Comparison of ENCODE assay signal across 8 cellular contexts in the genomic region with DNA sequence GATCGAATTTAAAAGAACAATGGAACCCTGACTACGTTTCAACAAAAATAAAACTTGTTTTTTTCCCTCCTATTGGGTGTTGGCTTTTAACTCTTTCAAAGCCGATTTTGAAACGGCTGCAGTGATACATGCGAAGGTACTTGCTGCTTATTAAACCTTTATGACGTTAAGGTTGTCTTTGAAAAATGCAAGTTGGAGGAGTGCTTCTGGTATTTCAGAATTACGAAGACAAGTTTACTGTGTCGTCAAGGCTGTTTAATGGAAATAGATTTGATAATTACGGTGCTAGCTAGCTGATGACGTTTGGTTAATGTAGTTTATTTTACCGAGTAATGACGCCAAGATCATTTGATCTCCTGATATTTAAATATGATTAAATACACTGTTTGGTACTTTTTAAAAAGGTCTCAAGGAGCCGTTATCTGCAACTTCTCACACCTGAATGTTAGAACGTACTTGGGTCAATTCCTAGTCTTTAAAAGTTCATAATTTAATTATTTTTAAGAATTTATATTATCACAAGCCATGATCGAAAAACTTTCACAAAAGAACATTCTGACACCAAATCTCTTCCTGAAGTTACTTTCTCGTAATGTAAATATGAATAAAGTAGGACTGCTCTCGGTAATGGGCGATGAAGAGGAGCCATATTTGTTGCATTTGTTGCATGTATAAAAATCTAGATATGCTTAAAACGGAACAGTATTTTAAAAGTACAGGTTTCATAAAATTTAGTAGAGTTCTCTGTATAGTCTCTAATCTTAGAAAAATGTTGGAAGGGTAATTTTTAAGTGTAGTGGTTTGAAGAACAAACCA. TPM values are rescaled to one million over a fixed set of nuclear protein-coding genes. Genes with fewer than 3 reads are reported as not detected.
DNase-seq lines count a peak whose midpoint lies in the region; ATAC-seq and TF ChIP-seq lines count a peak whose summit lies in the region.

No MANE protein-coding gene starts in this region.

- H3F3A ChIP-seq in OCI-LY1 (ENCODE audit: insufficient read depth, low read length) = peaks cover 5% of the 10 kb centered on the region; the same call in 1 of the 2 replicates

- no peak overlapping the region for H2AFZ ChIP-seq in OCI-LY1 (ENCODE audit: low read length)

- peak overlapping the region; percentile 96 for H3K9ac ChIP-seq in OCI-LY1 (ENCODE audit: low read length)

- no peaks in the 10 kb centered on the region for H3K27me3 ChIP-seq in OCI-LY1 (ENCODE audit: insufficient read depth, low read length)
- H3K27me3 ChIP-seq in lung (ENCODE audit: control insufficient read depth, insufficient read depth) = no peaks in the 10 kb centered on the region

- DNase-seq in SIG-M5 treated with dmso at 0.1 percent for 504 hours (lab: John Stamatoyannopoulos, UW; ENCODE audit: unreplicated experiment) = peak; percentile 35
- DNase-seq in SIG-M5 (lab: John Stamatoyannopoulos, UW) = no peak
- DNase-seq in caudate nucleus (lab: John Stamatoyannopoulos, UW) = no peak
- DNase-seq in lung (ENCODE audit: low spot score) = no peak

- no peak for TF ChIP-seq CTCF in OCI-LY1 (IDR thresholded peaks at IDR 0.05; ENCODE audit: low read length)
- TF ChIP-seq CTCF in lung (IDR thresholded peaks at IDR 0.05; ENCODE audit: control extremely low read depth, extremely low read depth) = no peak

- no peaks in the 10 kb centered on the region for H3K9me2 ChIP-seq in OCI-LY1 (ENCODE audit: low read depth, low read length)

- H3K79me2 ChIP-seq in OCI-LY1 (ENCODE audit: insufficient read depth, low read length) = peaks cover 60% of the 10 kb centered on the region

- H3K4me1 ChIP-seq in OCI-LY1 (ENCODE audit: insufficient read depth, low read length, severe bottlenecking) (peaks cover 66% of the 10 kb centered on the region), lung (ENCODE audit: control insufficient read depth in 2 of 2, insufficient read depth in 2 of 2, low read length in 2 of 2) (peaks cover 1 to 3% of the 10 kb centered on the region in 2 donors), urinary bladder (ENCODE audit: insufficient read depth) (no peaks in the 10 kb centered on the region)

- peak overlapping the region; percentile 80 for H3K27ac ChIP-seq in OCI-LY1 (ENCODE audit: low read depth, low read length, poor library complexity, severe bottlenecking)
- peak overlapping the region; percentile 99 for H3K27ac ChIP-seq in caudate nucleus (ENCODE audit: low read depth, low read length)
- peak overlapping the region; percentile 100 for H3K27ac ChIP-seq in lung (ENCODE audit: low read depth in 1 of 2, low read length in 1 of 2)
- peak overlapping the region; percentile 100 for H3K27ac ChIP-seq in urinary bladder (ENCODE audit: low read depth)

- ATAC-seq in lung (ENCODE audit: insufficient read depth, low FRiP score) (no peak), HG03521 (IDR thresholded peaks at IDR 0.05; ENCODE audit: unreplicated experiment) (no peak), GM19328 (IDR thresholded peaks at IDR 0.05; ENCODE audit: unreplicated experiment) (no peak)

- H3K36me3 ChIP-seq in OCI-LY1 (ENCODE audit: insufficient read depth, low read length) (peaks cover 59% of the 10 kb centered on the region), lung (ENCODE audit: control insufficient read depth in 2 of 2, insufficient read depth in 2 of 2, low read length in 2 of 2) (no peaks in the 10 kb centered on the region), urinary bladder (ENCODE audit: insufficient read depth) (no peaks in the 10 kb centered on the region)

- 0% methylated on average over 19 of the region's 19 CpGs for WGBS in lung, 2 donors
- under 1% methylated on average over 19 of the region's 19 CpGs for WGBS in urinary bladder

- H3K9me3 ChIP-seq in OCI-LY1 (ENCODE audit: low read length) (no peaks in the 10 kb centered on the region), lung (ENCODE audit: control insufficient read depth in 2 of 2, insufficient read depth in 1 of 2, low read length in 1 of 2) (no peaks in the 10 kb centered on the region)

- no peaks in the 10 kb centered on the region for H4K20me1 ChIP-seq in OCI-LY1 (ENCODE audit: insufficient read depth, low read length)

- peak overlapping the region; percentile 91 for H3K4me3 ChIP-seq in OCI-LY1 (ENCODE audit: low read depth, low read length, poor library complexity, severe bottlenecking)
- H3K4me3 ChIP-seq in lung = peak overlapping the region; percentile 99
- H3K4me3 ChIP-seq in urinary bladder (ENCODE audit: low read depth, low read length) = peak overlapping the region; percentile 100

- peak overlapping the region; percentile 77 for H3K4me2 ChIP-seq in OCI-LY1 (ENCODE audit: low read length)

RNA-seq across cellular contexts. Expression of gene CHD2, which starts 16.3 kb away (rescaled TPM):
- 100 to 1,000 TPM; 105 to 547 TPM for total RNA-seq in lung
- 10 to 100 TPM; 39.4 to 47.7 TPM for polyA plus RNA-seq in lung
- 210 TPM for total RNA-seq in urinary bladder
- 29.9 TPM for polyA plus RNA-seq in urinary bladder
